In the genomic region with DNA sequence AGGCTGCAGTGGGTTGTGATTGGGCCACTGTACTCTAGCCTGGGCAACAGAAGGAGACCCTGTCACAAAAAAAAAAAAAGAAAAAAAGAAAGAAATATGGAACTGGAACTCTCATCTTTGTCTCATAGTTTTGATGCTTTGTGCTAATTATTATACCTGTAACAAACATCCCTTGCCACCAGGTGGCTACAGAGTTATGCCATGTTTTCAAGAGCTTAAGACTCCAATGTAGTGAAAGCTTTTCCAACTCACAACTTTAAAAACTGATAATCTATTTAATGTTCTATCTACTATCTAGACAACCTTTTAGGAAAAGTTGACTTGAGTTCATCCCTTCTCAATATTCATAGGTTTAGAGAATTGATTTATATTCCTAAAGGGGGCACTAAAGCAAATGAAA, we compare ENCODE assay signal across 10 cellular contexts. TPM values are rescaled to one million over a fixed set of nuclear protein-coding genes. Genes with fewer than 3 reads are reported as not detected.
DNase-seq lines count a peak whose midpoint lies in the region; ATAC-seq, FAIRE-seq and TF ChIP-seq lines count a peak whose summit lies in the region.
"Had no signal": no experiment of that assay in that cellular context is flagged by ENCODE, and none has a peak within 500 bp of the region (broad histone marks: within the 10 kb centered on the region; RNA-seq: fewer than 3 reads in every experiment).

No MANE protein-coding gene starts in this region.

- H3K9me3 ChIP-seq in IMR-90 (ENCODE audit: control insufficient read depth, insufficient read depth, low read length), result no peaks in the 10 kb centered on the region
- no peaks in the 10 kb centered on the region for H3K9me3 ChIP-seq in neural progenitor cell (ENCODE audit: low read depth)

- no peak overlapping the region for H3K14ac ChIP-seq in IMR-90 (replicated peaks; ENCODE audit: low read depth, low read length)

- TF ChIP-seq CTCF in GM12864 (IDR thresholded peaks at IDR 0.05; ENCODE audit: low read depth, low read length, missing control alignments), result peak; percentile 27
- peak; percentile 19; the same call in 1 of the 2 replicates for TF ChIP-seq CTCF in IMR-90 (conservative IDR thresholded peaks at IDR 0.05; ENCODE audit: low read depth, low read length)
- peak; percentile 37 for TF ChIP-seq CTCF in bronchial epithelial cell (IDR thresholded peaks at IDR 0.05; ENCODE audit: insufficient read depth, low read length, severe bottlenecking)
- peak; percentile 69 for TF ChIP-seq CTCF in neural progenitor cell (IDR thresholded peaks at IDR 0.05)

- no peak overlapping the region for H3K4me3 Mint-ChIP-seq in neural progenitor cell
- H3K4me3 Mint-ChIP-seq: activated CD4-positive, alpha-beta T cell treated with anti-CD3 and anti-CD28 coated beads, Interleukin-2, amount 10 ng/mL, durations not matched to agents 24 days and 14 days; IgD-negative memory B cell had no signal

- intact Hi-C loops in IMR-90 (cut with micrococcal nuclease) (loop anchor here (5.0 kb wide), 2 partner anchors 331 to 521 kb away; no protein-coding TSS in a partner anchor), head of caudate nucleus (cut with DNase I) (no loop called here)

- CTCF ChIA-PET in IMR-90 (lab: Yijun Ruan, JAX), result interaction anchor here (0.6 to 1.6 kb wide), 2 partner anchors 17 to 50 kb away, joined by 4 to 10 read pairs; no protein-coding TSS in a partner anchor

- no peak overlapping the region for H3K27ac Mint-ChIP-seq in neural progenitor cell
- H3K27ac Mint-ChIP-seq: activated CD4-positive, alpha-beta T cell treated with anti-CD3 and anti-CD28 coated beads, Interleukin-2, amount 10 ng/mL, durations not matched to agents 24 days and 14 days; IgD-negative memory B cell had no signal

- no peak overlapping the region for H2BK5ac ChIP-seq in IMR-90 (ENCODE audit: low read depth, low read length, poor library complexity, severe bottlenecking)

- TF ChIP-seq POLR2A in IMR-90 (IDR thresholded peaks at IDR 0.05; ENCODE audit: low read depth, low read length), result no peak

- no peak overlapping the region for H2AK5ac ChIP-seq in IMR-90 (ENCODE audit: low read depth, low read length)

- in situ Hi-C loops in IMR-90 (cut with MboI; ENCODE audit: low sequenced_read_pairs), result loop anchor here (10.0 kb wide), 1 partner anchor 328 kb away; no protein-coding TSS in a partner anchor

- dilution Hi-C loops in IMR-90 (cut with HindIII; ENCODE audit: low sequenced_read_pairs, unreplicated experiment), result no loop called here

- H3K9ac ChIP-seq in IMR-90 (ENCODE audit: low read depth, low read length), result no peak overlapping the region
- H3K9ac ChIP-seq in neural progenitor cell, result no peak overlapping the region

- no peaks in the 10 kb centered on the region for H3K79me2 ChIP-seq in neural progenitor cell (ENCODE audit: low read depth)

- no peaks in the 10 kb centered on the region for H3K9me3 Mint-ChIP-seq in neural progenitor cell
- H3K9me3 Mint-ChIP-seq: activated CD4-positive, alpha-beta T cell treated with anti-CD3 and anti-CD28 coated beads, Interleukin-2, amount 10 ng/mL, durations not matched to agents 24 days and 14 days; IgD-negative memory B cell had no signal

- H3K4me1 Mint-ChIP-seq in neural progenitor cell, result no peaks in the 10 kb centered on the region
- H3K4me1 Mint-ChIP-seq: activated CD4-positive, alpha-beta T cell treated with anti-CD3 and anti-CD28 coated beads, Interleukin-2, amount 10 ng/mL, durations not matched to agents 24 days and 14 days; IgD-negative memory B cell had no signal

- no peak overlapping the region for H4K8ac ChIP-seq in IMR-90 (ENCODE audit: low read depth in 2 of 2, low read length in 2 of 2)

- ATAC-seq in IMR-90 (ENCODE audit: low read depth), result no peak

- H3K4me3 ChIP-seq in GM12864 (ENCODE audit: low read depth, low read length), result no peak overlapping the region
- H3K4me3 ChIP-seq in IMR-90 (ENCODE audit: insufficient read depth, low read depth, low read length), result no peak overlapping the region
- H3K4me3 ChIP-seq in bronchial epithelial cell (ENCODE audit: low read depth, low read length), result no peak overlapping the region
- no peak overlapping the region for H3K4me3 ChIP-seq in neural progenitor cell
- H3K4me3 ChIP-seq: skin epidermis had no signal

- H3K36me3 ChIP-seq in IMR-90 (ENCODE audit: control insufficient read depth, insufficient read depth, low read length), result no peaks in the 10 kb centered on the region
- no peaks in the 10 kb centered on the region for H3K36me3 ChIP-seq in bronchial epithelial cell (ENCODE audit: control insufficient read depth, insufficient read depth, low read length)
- H3K36me3 ChIP-seq in neural progenitor cell, result no peaks in the 10 kb centered on the region

- no peaks in the 10 kb centered on the region for H3K27me3 Mint-ChIP-seq in neural progenitor cell (ENCODE audit: insufficient read depth, low read depth)
- H3K27me3 Mint-ChIP-seq: activated CD4-positive, alpha-beta T cell treated with anti-CD3 and anti-CD28 coated beads, Interleukin-2, amount 10 ng/mL, durations not matched to agents 24 days and 14 days; IgD-negative memory B cell had no signal

- H4K20me1 ChIP-seq in IMR-90 (ENCODE audit: insufficient read depth, low read length) (no peaks in the 10 kb centered on the region), neural progenitor cell (ENCODE audit: low read depth) (no peaks in the 10 kb centered on the region)

- FAIRE-seq in bronchial epithelial cell (lab: Jason Lieb, UNC), result no peak

- H3F3A ChIP-seq in neural progenitor cell (ENCODE audit: low read depth), result no peaks in the 10 kb centered on the region

- H4K5ac ChIP-seq in IMR-90 (ENCODE audit: low read depth, low read length), result no peak overlapping the region

- H3K18ac ChIP-seq in IMR-90 (ENCODE audit: low read depth, low read length), result no peak overlapping the region

- H2AFZ ChIP-seq in IMR-90 (replicated peaks; ENCODE audit: low read length, poor library complexity), result no peak overlapping the region
- H2AFZ ChIP-seq in neural progenitor cell (replicated peaks), result no peak overlapping the region

- BruUV-seq in IMR-90 (replicated peaks; lab: Mats Ljungman, UMichigan), result no TSS peak

- H3K27me3 ChIP-seq in IMR-90 (ENCODE audit: control insufficient read depth, insufficient read depth, low read length), result no peaks in the 10 kb centered on the region
- H3K27me3 ChIP-seq in bronchial epithelial cell (ENCODE audit: control insufficient read depth, insufficient read depth, low read length), result no peaks in the 10 kb centered on the region
- no peaks in the 10 kb centered on the region for H3K27me3 ChIP-seq in neural progenitor cell

- no peak overlapping the region for H2BK20ac ChIP-seq in IMR-90 (ENCODE audit: low read depth, low read length)

- H3K23ac ChIP-seq in IMR-90 (ENCODE audit: low read depth, low read length), result no peak overlapping the region

- no peaks in the 10 kb centered on the region for H3K9me1 ChIP-seq in IMR-90 (ENCODE audit: insufficient read depth, low read length)

- no peak overlapping the region for H3K4ac ChIP-seq in IMR-90 (ENCODE audit: low read depth, low read length)

- 0 out of 2 replicates have a peak, but pooled peaks have one; percentile 10 for TF ChIP-seq RAD21 in IMR-90 (IDR thresholded peaks at IDR 0.05; ENCODE audit: low read length)

- H4K91ac ChIP-seq in IMR-90 (ENCODE audit: insufficient read depth, low read depth, low read length), result no peak overlapping the region

- H2BK15ac ChIP-seq in IMR-90 (ENCODE audit: low read depth, low read length), result no peak overlapping the region

- no peak overlapping the region for H2AK9ac ChIP-seq in IMR-90 (replicated peaks; ENCODE audit: low read depth, low read length, poor library complexity)

- no peaks in the 10 kb centered on the region for H3K4me1 ChIP-seq in IMR-90 (ENCODE audit: control insufficient read depth, insufficient read depth, low read length)
- H3K4me1 ChIP-seq in neural progenitor cell, result no peaks in the 10 kb centered on the region

- H3K36me3 Mint-ChIP-seq in neural progenitor cell, result no peaks in the 10 kb centered on the region
- H3K36me3 Mint-ChIP-seq: IgD-negative memory B cell had no signal

- H3K4me2 ChIP-seq in IMR-90 (ENCODE audit: low read depth, low read length), result no peak overlapping the region
- no peak overlapping the region for H3K4me2 ChIP-seq in neural progenitor cell

- no peak for DNase-seq in GM12864 (ENCODE audit: low read depth)
- DNase-seq in IMR-90, result peak; percentile 3
- peak; percentile 12 for DNase-seq in bronchial epithelial cell (ENCODE audit: low read depth)
- peak; percentile 39 for DNase-seq in neural progenitor cell (ENCODE audit: low spot score)
- DNase-seq in head of caudate nucleus, result no peak
- no peak for DNase-seq in putamen (ENCODE audit: low spot score)
- DNase-seq in stimulated activated naive CD4-positive, alpha-beta T cell treated with Interleukin-2 at 50 U/mL for 16 hours (lab: John Stamatoyannopoulos, UW), result no peak
- DNase-seq: activated CD4-positive, alpha-beta T cell treated with anti-CD3 and anti-CD28 coated beads, Interleukin-2, amount 10 ng/mL, durations not matched to agents 24 days and 14 days had no signal

- H3K79me1 ChIP-seq in IMR-90 (ENCODE audit: low read depth in 1 of 2, low read length in 2 of 2), result no peaks in the 10 kb centered on the region

- POLR2A ChIA-PET in IMR-90 (lab: Charles Lee; ENCODE audit: unreplicated experiment), result no interaction called here

- H3K27ac ChIP-seq in IMR-90 (ENCODE audit: insufficient read depth, low read length) (no peak overlapping the region), neural progenitor cell (no peak overlapping the region)
- H3K27ac ChIP-seq: skin epidermis had no signal

- no peak overlapping the region for H3K56ac ChIP-seq in IMR-90 (ENCODE audit: extremely low read depth, insufficient read depth, low read length)

- no peak overlapping the region for H2BK120ac ChIP-seq in IMR-90 (ENCODE audit: low read depth, low read length)

TF ChIP-seq in IMR-90, 13 proteins besides CTCF, POLR2A, EP300 and RAD21:
- TF ChIP-seq, protein P1, sequence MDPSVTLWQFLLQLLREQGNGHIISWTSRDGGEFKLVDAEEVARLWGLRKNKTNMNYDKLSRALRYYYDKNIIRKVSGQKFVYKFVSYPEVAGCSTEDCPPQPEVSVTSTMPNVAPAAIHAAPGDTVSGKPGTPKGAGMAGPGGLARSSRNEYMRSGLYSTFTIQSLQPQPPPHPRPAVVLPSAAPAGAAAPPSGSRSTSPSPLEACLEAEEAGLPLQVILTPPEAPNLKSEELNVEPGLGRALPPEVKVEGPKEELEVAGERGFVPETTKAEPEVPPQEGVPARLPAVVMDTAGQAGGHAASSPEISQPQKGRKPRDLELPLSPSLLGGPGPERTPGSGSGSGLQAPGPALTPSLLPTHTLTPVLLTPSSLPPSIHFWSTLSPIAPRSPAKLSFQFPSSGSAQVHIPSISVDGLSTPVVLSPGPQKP (IDR thresholded peaks at IDR 0.05; ENCODE audit: borderline replicate concordance, low read depth, low read length), result no peak
- peak; percentile 20; the same call in 1 of the 2 replicates for TF ChIP-seq SMC3 (IDR thresholded peaks at IDR 0.05; ENCODE audit: low read depth, low read length)

RNA-seq across cellular contexts. Expression of a gene that starts 42.4 kb away (rescaled TPM):
- total RNA-seq in IMR-90 (2012; rRNA removed), result not detected in 2 replicates
- polyA plus RNA-seq in IMR-90 (2012; rRNA removed), result not detected in 2 replicates
- not detected in 2 replicates for polyA plus RNA-seq in IMR-90 (2012; cell fraction: cytosol; rRNA removed)
- polyA plus RNA-seq in IMR-90 (2012; cell fraction: nucleus; rRNA removed; ENCODE audit: low replicate concordance), result not detected in 2 replicates
- not detected in 2 replicates for total RNA-seq in bronchial epithelial cell
- total RNA-seq in neural progenitor cell (ENCODE audit: low replicate concordance), result 1.4 and 1.7 TPM in 2 replicates
- total RNA-seq: activated CD4-positive, alpha-beta T cell treated with anti-CD3 and anti-CD28 coated beads, Interleukin-2, amount 10 ng/mL, durations not matched to agents 24 days and 14 days had no signal
- polyA plus RNA-seq: IgD-negative memory B cell had no signal

Comparison
In these comparisons a context has a peak if more than half of its experiments do, and no peak if none do; other contexts are left out.
1. DNase-seq: peak in IMR-90 (single experiment), bronchial epithelial cell (single experiment) and neural progenitor cell (single experiment); none in GM12864 (single experiment), head of caudate nucleus (0 of 42), putamen (single experiment) and stimulated activated naive CD4-positive, alpha-beta T cell treated with Interleukin-2 at 50 U/mL for 16 hours (single experiment).
2. CTCF ChIP-seq: peak in every context shown above with its lines; median percentile 69 in neural progenitor cell; 37 in bronchial epithelial cell; 27 in GM12864; 19 in IMR-90.